ENCODE assay signal across 8 cellular contexts in the genomic region with DNA sequence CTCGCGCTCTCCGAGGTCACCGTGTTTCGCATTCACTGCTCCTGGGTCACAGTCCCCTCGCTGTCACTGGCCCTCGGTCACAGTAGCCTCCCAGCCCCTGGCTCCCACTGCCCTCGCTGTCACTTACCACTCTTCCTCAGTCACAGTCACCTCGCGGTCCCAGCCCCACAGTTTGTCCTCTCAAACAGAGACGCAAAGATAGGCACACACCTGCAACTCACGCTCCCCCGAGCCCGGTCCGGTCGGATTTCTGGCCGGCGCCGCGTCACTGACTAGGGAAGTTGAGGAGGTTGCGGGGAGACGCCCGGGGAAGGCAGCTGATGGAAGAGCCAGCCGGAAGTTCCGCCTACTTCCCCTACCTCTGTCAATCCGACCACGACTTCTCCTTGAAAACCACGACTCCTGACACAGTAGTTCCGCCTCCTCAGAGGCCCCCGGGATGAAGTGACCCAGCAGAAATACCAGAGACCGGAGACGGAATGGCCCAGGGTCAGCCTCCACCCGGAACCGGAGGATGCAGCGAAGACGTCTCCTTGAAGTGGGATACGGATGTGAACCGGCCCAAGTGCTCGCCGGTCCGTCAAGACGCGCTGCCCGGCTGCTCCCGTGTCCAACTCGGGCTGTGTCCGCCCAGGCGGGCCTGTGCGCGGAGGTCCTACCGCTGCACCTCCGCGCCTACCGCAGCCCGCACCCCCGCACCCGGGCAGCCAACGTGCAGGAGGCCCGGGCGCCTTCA. TPM values are rescaled to one million over a fixed set of nuclear protein-coding genes. Genes with fewer than 3 reads are reported as not detected.
DNase-seq lines count a peak whose midpoint lies in the region; ATAC-seq, FAIRE-seq and TF ChIP-seq lines count a peak whose summit lies in the region.

A gene (minus strand): TSS at position 322 of the 736 bp plus-strand sequence. CDS start 17,195 bp downstream, outside the sequence.

- peak; percentile 7 for FAIRE-seq in H1 (lab: Jason Lieb, UNC)

- POLR2A ChIA-PET in CD8-positive, alpha-beta T cell (lab: Charles Lee), result no interaction called here
- POLR2A ChIA-PET in H1 (lab: Charles Lee; ENCODE audit: partially characterized antibody), result interaction anchor here (0.6 to 1.0 kb wide), 5 partner anchors 12 to 131 kb away, joined by 3 to 4 read pairs (median 3); no protein-coding TSS in a partner anchor

- no peak for TF ChIP-seq CTCF in CD8-positive, alpha-beta T cell (IDR thresholded peaks at IDR 0.05)
- TF ChIP-seq CTCF in GM20000 (IDR thresholded peaks at IDR 0.05; ENCODE audit: extremely low read depth, missing control alignments) (no peak), H1 (IDR thresholded peaks at IDR 0.05; ENCODE audit: control extremely low read depth in 1 of 3, insufficient read depth in 1 of 3, low read depth in 1 of 3, low read length in 3 of 3) (no peak)

- H2AK5ac ChIP-seq in H1 (ENCODE audit: low read depth, low read length), result 0 out of 2 replicates have a peak within 1 kb of the TSS, but pooled peaks have one; percentile 4

- peak within 1 kb of the TSS; percentile 97 for H4K8ac ChIP-seq in H1 (ENCODE audit: extremely low read depth, insufficient read depth, low read length)

- H3K4me1 ChIP-seq in CD8-positive, alpha-beta T cell (ENCODE audit: insufficient read depth, low read length), result peaks cover 25% of the 10 kb centered on the region
- H3K4me1 ChIP-seq in H1 (replicated peaks in 1 of 4; ENCODE audit: control insufficient read depth in 3 of 4, insufficient read depth in 4 of 4, low read length in 3 of 4), result peaks cover 0 to 5% (median 2%) of the 10 kb centered on the region in 4 experiments; a peak in 3 of 7 replicates

- 1% methylated on average over 40 of the region's 60 CpGs; no CpG with 5 or more reads in 1 of the 2 experiments for WGBS in H1 (ENCODE audit: extremely low coverage in 1 of 2, insufficient coverage in 1 of 2, insufficient read length in 1 of 2, insufficient replicate concordance in 2 of 2, low coverage in 1 of 2, low lambda C conversion rate in 2 of 2, missing lambda C conversion rate in 1 of 2), 2 experiments

- no peaks in the 10 kb centered on the region for H3K9me3 Mint-ChIP-seq in CD8-positive, alpha-beta T cell
- no peaks in the 10 kb centered on the region for H3K9me3 Mint-ChIP-seq in memory B cell

- H3K9me3 ChIP-seq in CD8-positive, alpha-beta T cell (ENCODE audit: low read length), result no peaks in the 10 kb centered on the region
- H3K9me3 ChIP-seq in H1 (ENCODE audit: insufficient read depth in 2 of 2, low read depth in 1 of 2, low read length in 1 of 2), result no peaks in the 10 kb centered on the region

- H3K56ac ChIP-seq in H1 (replicated peaks; ENCODE audit: insufficient read length, low read depth, low read length), result peak within 1 kb of the TSS; percentile 93

- peak within 1 kb of the TSS; percentile 100 for H3K4me3 Mint-ChIP-seq in CD8-positive, alpha-beta T cell
- peak within 1 kb of the TSS; percentile 97 for H3K4me3 Mint-ChIP-seq in memory B cell

- H4K91ac ChIP-seq in H1 (replicated peaks; ENCODE audit: insufficient read length, low read length), result peak within 1 kb of the TSS; percentile 74

- H3K79me2 ChIP-seq in H1 (ENCODE audit: control insufficient read depth in 1 of 2, insufficient read depth in 2 of 2, low read length in 2 of 2), result peaks cover 0 to 30% of the 10 kb centered on the region in 2 experiments; a peak in 3 of 4 replicates

- H2AFZ ChIP-seq in H1 (ENCODE audit: low read length), result peak within 1 kb of the TSS; percentile 75

- peaks cover 10% of the 10 kb centered on the region for H3K23me2 ChIP-seq in H1 (ENCODE audit: low read depth, low read length)

- no peak within 1 kb of the TSS for H3K14ac ChIP-seq in H1 (ENCODE audit: insufficient read length)

- peaks cover 0 to 4% of the 10 kb centered on the region in 2 experiments for H4K20me1 ChIP-seq in H1 (replicated peaks in 1 of 2; ENCODE audit: control insufficient read depth in 1 of 2, insufficient read depth in 2 of 2, low read length in 2 of 2)

- H3K4ac ChIP-seq in H1 (replicated peaks; ENCODE audit: insufficient read length, low read depth, low read length), result peak within 1 kb of the TSS; percentile 44

- H2BK120ac ChIP-seq in H1 (replicated peaks; ENCODE audit: low read depth, low read length), result no peak within 1 kb of the TSS

- peak within 1 kb of the TSS; percentile 64 to 91 for H3K4me2 ChIP-seq in H1 (ENCODE audit: insufficient read depth in 1 of 2, low read depth in 2 of 2, low read length in 2 of 2)

- DNase-seq in CD8-positive, alpha-beta T cell, result peak; percentile 25 to 81 (median 70)
- DNase-seq in GM20000 (ENCODE audit: low spot score) (peak; percentile 91), HT1080 (ENCODE audit: low read depth) (peak; percentile 99), NOMO-1 treated with dmso at 0.1 percent for 144 hours (lab: John Stamatoyannopoulos, UW; ENCODE audit: unreplicated experiment) (peak; percentile 96), H1 (ENCODE audit: low read depth in 1 of 2, low spot score in 2 of 2) (peak; percentile 81 to 87), memory B cell (ENCODE audit: low spot score in 2 of 2) (peak; percentile 51 to 65)
- peak; percentile 57 to 65 (median 62) for DNase-seq in activated CD8-positive, alpha-beta memory T cell treated with anti-CD3 and anti-CD28 coated beads for 48 hours (ENCODE audit: low read depth in 2 of 3, low spot score in 2 of 3)
- DNase-seq in stimulated activated CD8-positive, alpha-beta memory T cell treated with anti-CD3 and anti-CD28 coated beads, Interleukin-12 subunit alpha, Interleukin-12 subunit beta, amount 100 ng/mL, for 1 hour (ENCODE audit: low read depth), result peak; percentile 53

- H3K36me3 ChIP-seq in CD8-positive, alpha-beta T cell (ENCODE audit: insufficient read depth, low read length), result no peaks in the 10 kb centered on the region
- no peaks in the 10 kb centered on the region for H3K36me3 ChIP-seq in H1 (ENCODE audit: control insufficient read depth in 2 of 4, insufficient read depth in 4 of 4, low read length in 3 of 4)

- ATAC-seq in CD8-positive, alpha-beta T cell, result peak; percentile 86
- peak; percentile 73 for ATAC-seq in memory B cell (ENCODE audit: low read depth)

- CTCF ChIA-PET in CD8-positive, alpha-beta T cell (lab: Charles Lee), result interaction anchor here (1.2 to 1.6 kb wide), 2 partner anchors 30 to 235 kb away, joined by 3 read pairs; a partner anchor contains a TSS
- CTCF ChIA-PET in H1 (lab: Charles Lee; ENCODE audit: partially characterized antibody), result no interaction called here

- peak; percentile 70 to 77; a peak in 2 of 3 replicates for TF ChIP-seq POLR2A in H1 (IDR thresholded peaks at IDR 0.05; ENCODE audit: control extremely low read depth in 1 of 2, low read depth in 2 of 2, low read length in 2 of 2)

- TF ChIP-seq RAD21 in H1 (IDR thresholded peaks at IDR 0.05 in 1 of 2, conservative IDR thresholded peaks at IDR 0.05 in 1 of 2; ENCODE audit: low read depth in 2 of 2, low read length in 2 of 2), result peak in 1 of 2 experiments; percentile 1; a peak in 2 of 4 replicates

- peak within 1 kb of the TSS; percentile 95 for H3K18ac ChIP-seq in H1 (ENCODE audit: extremely low read depth, low read length)

- no peak within 1 kb of the TSS for H2BK20ac ChIP-seq in H1 (ENCODE audit: low read length)

- peaks cover 9% of the 10 kb centered on the region for H3K36me3 Mint-ChIP-seq in CD8-positive, alpha-beta T cell
- no peaks in the 10 kb centered on the region for H3K36me3 Mint-ChIP-seq in memory B cell

- intact Hi-C loops in CD8-positive, alpha-beta T cell (cut with DNase I, micrococcal nuclease), result loop anchor here (1.0 kb wide), 1 partner anchor 31 kb away; a partner anchor contains a TSS

- peak within 1 kb of the TSS; percentile 97 for H3K27ac Mint-ChIP-seq in CD8-positive, alpha-beta T cell
- peak within 1 kb of the TSS; percentile 97 for H3K27ac Mint-ChIP-seq in memory B cell

- peaks cover 2% of the 10 kb centered on the region; the same call in 1 of the 2 replicates for H3K79me1 ChIP-seq in H1 (ENCODE audit: low read depth, low read length)

- H2BK5ac ChIP-seq in H1 (ENCODE audit: low read depth, low read length), result peak within 1 kb of the TSS; percentile 96

- peak within 1 kb of the TSS; percentile 88; the same call in 1 of the 2 replicates for H2BK15ac ChIP-seq in H1 (ENCODE audit: low read length)

- TF ChIP-seq EP300 in H1 (IDR thresholded peaks at IDR 0.05; ENCODE audit: borderline replicate concordance in 1 of 2, low read depth in 2 of 2, low read length in 2 of 2), result peak in 1 of 2 experiments; percentile 97; a peak in 1 of 3 replicates

- peak within 1 kb of the TSS; percentile 82 for H2BK12ac ChIP-seq in H1 (ENCODE audit: low read depth, low read length)

- peak within 1 kb of the TSS; percentile 97 for H3K4me3 ChIP-seq in CD8-positive, alpha-beta T cell (ENCODE audit: low read depth, low read length)
- peak within 1 kb of the TSS; percentile 82 to 94 (median 89) for H3K4me3 ChIP-seq in H1 (ENCODE audit: extremely low read depth in 1 of 4, insufficient read depth in 2 of 4, low read depth in 3 of 4, low read length in 4 of 4)

- H3K27me3 Mint-ChIP-seq in CD8-positive, alpha-beta T cell (ENCODE audit: low read depth), result no peaks in the 10 kb centered on the region
- no peaks in the 10 kb centered on the region for H3K27me3 Mint-ChIP-seq in memory B cell

- H3K27ac ChIP-seq in CD8-positive, alpha-beta T cell (ENCODE audit: low read depth, low read length), result peak within 1 kb of the TSS; percentile 86
- H3K27ac ChIP-seq in H1 (ENCODE audit: low read depth, low read length), result peak within 1 kb of the TSS; percentile 85

- H3K27me3 ChIP-seq in CD8-positive, alpha-beta T cell (ENCODE audit: insufficient read depth, low read length), result no peaks in the 10 kb centered on the region
- H3K27me3 ChIP-seq in H1 (replicated peaks in 1 of 4; ENCODE audit: control insufficient read depth in 3 of 4, extremely low read depth in 1 of 4, insufficient read depth in 3 of 4, low read length in 3 of 4), result no peaks in the 10 kb centered on the region

- H3K4me1 Mint-ChIP-seq in CD8-positive, alpha-beta T cell (ENCODE audit: low read depth), result peaks cover 46% of the 10 kb centered on the region
- H3K4me1 Mint-ChIP-seq in memory B cell, result peaks cover 44% of the 10 kb centered on the region

- peak within 1 kb of the TSS; percentile 78 to 87 (median 84) for H3K9ac ChIP-seq in H1 (replicated peaks in 1 of 4; ENCODE audit: extremely low read depth in 1 of 4, low read depth in 3 of 4, low read length in 3 of 4)

- H3K23ac ChIP-seq in H1 (ENCODE audit: insufficient read length), result no peak within 1 kb of the TSS

- peak within 1 kb of the TSS; percentile 75 for H4K5ac ChIP-seq in H1 (ENCODE audit: insufficient read length, low read depth, low read length)

RNA-seq across cellular contexts. Expression of the gene that starts here (rescaled TPM):
- 10 to 100 TPM; 47.9 to 48.8 TPM for total RNA-seq in CD8-positive, alpha-beta T cell
- total RNA-seq in HT1080 (2014; rRNA removed; shearing (Covaris generic)), result 71.0 and 76.7 TPM in 2 replicates
- polyA plus RNA-seq in HT1080 (2015; cell fraction: cytosol; rRNA removed), result 32.5 and 33.6 TPM in 2 replicates
- polyA plus RNA-seq in HT1080 (2015; cell fraction: nucleus; rRNA removed), result 55.1 and 59.5 TPM in 2 replicates
- 30.2 and 31.8 TPM in 2 replicates for total RNA-seq in H1 (2021; fragmentation: NEBNext Ultra II Directional; extraction: Animal tissue kit (Norgen Biotek cat#: 25700))
- polyA plus RNA-seq in H1 (2011; rRNA removed), result 17.5 and 19.9 TPM in 2 replicates
- polyA plus RNA-seq in H1 (2011; cell fraction: cytosol; rRNA removed), result 21.9 TPM
- 22.5 TPM for polyA plus RNA-seq in H1 (2011; cell fraction: nucleus; rRNA removed)
- 21.3 to 27.3 TPM (median 24.4 TPM) in 4 replicates for polyA plus RNA-seq in H1 (2012, experiment 1 of 2)
- polyA plus RNA-seq in H1 (2012, experiment 2 of 2), result 7.1 TPM
- polyA plus RNA-seq in H1 (2013, experiment 1 of 2), result 17.0 TPM
- polyA plus RNA-seq in H1 (2013, experiment 2 of 2), result 18.8 TPM
- 55.5 and 69.8 TPM in 2 replicates for polyA minus RNA-seq in H1 (2011; rRNA and poly(A)+ RNA removed)
- 40.4 TPM for polyA minus RNA-seq in H1 (2011; cell fraction: cytosol; rRNA and poly(A)+ RNA removed)
- polyA minus RNA-seq in H1 (2011; cell fraction: nucleus; rRNA and poly(A)+ RNA removed), result 28.9 TPM

Comparison
In these comparisons a context has a peak if more than half of its experiments do, and no peak if none do; other contexts are left out.
1. Peak in every context shown above with its lines: DNase-seq, ATAC-seq, H3K4me3 ChIP-seq and H3K27ac ChIP-seq.